1 cellular context compared by ENCODE assay signal in genomic region chr20:35166242-35166830, GRCh38.
TF ChIP-seq lines count a peak whose summit lies in the region.

No MANE protein-coding gene starts in this region.

TF ChIP-seq in K562, 482 proteins besides CTCF, POLR2A, EP300 and RAD21 (continued from another document and continues in another):
- no peak for TF ChIP-seq NR3C1 (CRISPR knock-in tag; IDR thresholded peaks at IDR 0.05)
- TF ChIP-seq CCNT2 (IDR thresholded peaks at IDR 0.05; ENCODE audit: borderline replicate concordance, extremely low read depth, insufficient read length, low read depth, low read length), result peak; percentile 32
- 0 out of 4 replicates have a peak, but pooled peaks of 1 of the 2 experiments have one; percentile 15 for TF ChIP-seq MAZ (CRISPR knock-in tag; conservative IDR thresholded peaks at IDR 0.05 in 1 of 2, IDR thresholded peaks at IDR 0.05 in 1 of 2)
- no peak for TF ChIP-seq ILK (tag; IDR thresholded peaks at IDR 0.05; ENCODE audit: borderline replicate concordance, low read depth)
- TF ChIP-seq CEBPZ (IDR thresholded peaks at IDR 0.05; ENCODE audit: borderline replicate concordance, low read depth, low read length), result no peak
- no peak for TF ChIP-seq PTBP1 (IDR thresholded peaks at IDR 0.05; ENCODE audit: low read depth, low read length)
- peak; percentile 46; the same call in 1 of the 2 replicates for TF ChIP-seq ZBTB7A (IDR thresholded peaks at IDR 0.05; ENCODE audit: borderline replicate concordance, control insufficient read depth, low read depth, low read length)
- TF ChIP-seq FOXP4 (CRISPR knock-in tag; IDR thresholded peaks at IDR 0.05; ENCODE audit: borderline replicate concordance), result no peak
- TF ChIP-seq DPF2 (IDR thresholded peaks at IDR 0.05), result peak; percentile 46
- TF ChIP-seq CHCHD3 (CRISPR knock-in tag; IDR thresholded peaks at IDR 0.05), result no peak
- TF ChIP-seq ZNF507 (tag; conservative IDR thresholded peaks at IDR 0.05), result no peak
- no peak for TF ChIP-seq SNAPC5 (CRISPR knock-in tag; IDR thresholded peaks at IDR 0.05)
- no peak for TF ChIP-seq ZBTB34 (CRISPR knock-in tag; IDR thresholded peaks at IDR 0.05)
- TF ChIP-seq ZBTB40 (IDR thresholded peaks at IDR 0.05), result peak; percentile 35; the same call in 1 of the 2 replicates
- no peak for TF ChIP-seq ZBTB40 (CRISPR knock-in tag; IDR thresholded peaks at IDR 0.05)
- TF ChIP-seq HNRNPH1 (optimal IDR thresholded peaks at IDR 0.05; ENCODE audit: low read depth, low read length), result no peak
- TF ChIP-seq ZNF77 (CRISPR knock-in tag; IDR thresholded peaks at IDR 0.05), result no peak
- no peak for TF ChIP-seq IRF2 (CRISPR knock-in tag; IDR thresholded peaks at IDR 0.05)
- TF ChIP-seq BDP1 (IDR thresholded peaks at IDR 0.05; ENCODE audit: insufficient read depth, insufficient read length), result no peak
- TF ChIP-seq ZNF263 (CRISPR knock-in tag; IDR thresholded peaks at IDR 0.05; ENCODE audit: borderline replicate concordance), result no peak
- no peak for TF ChIP-seq SMC3 (conservative IDR thresholded peaks at IDR 0.05; ENCODE audit: insufficient read depth, low read depth, low read length)
- TF ChIP-seq TCFL5 (CRISPR knock-in tag; conservative IDR thresholded peaks at IDR 0.05), result no peak
- no peak for TF ChIP-seq HINFP (tag; conservative IDR thresholded peaks at IDR 0.05; ENCODE audit: low read depth)
- TF ChIP-seq RBM34 (IDR thresholded peaks at IDR 0.05; ENCODE audit: borderline replicate concordance, insufficient read depth, low read length), result no peak
- peak in 1 of 2 experiments; percentile 81; a peak in 2 of 4 replicates for TF ChIP-seq RCOR1 (IDR thresholded peaks at IDR 0.05; ENCODE audit: borderline replicate concordance in 1 of 2, low read depth in 2 of 2, low read length in 2 of 2)
- TF ChIP-seq MBD1 (CRISPR knock-in tag; IDR thresholded peaks at IDR 0.05), result no peak
- no peak for TF ChIP-seq ZFP36 (IDR thresholded peaks at IDR 0.05; ENCODE audit: low read depth, low read length, partially characterized antibody)
- TF ChIP-seq GTF2E2 (tag; IDR thresholded peaks at IDR 0.05), result no peak
- peak; percentile 63 for TF ChIP-seq CBFA2T2 (conservative IDR thresholded peaks at IDR 0.05)
- TF ChIP-seq ZNF384 (IDR thresholded peaks at IDR 0.05; ENCODE audit: low read depth, low read length), result no peak
- 0 out of 2 replicates have a peak, but pooled peaks have one; percentile 14 for TF ChIP-seq CXXC5 (CRISPR knock-in tag; IDR thresholded peaks at IDR 0.05)
- peak; percentile 93 to 94 for TF ChIP-seq KDM1A (IDR thresholded peaks at IDR 0.05)
- TF ChIP-seq CTBP1 (IDR thresholded peaks at IDR 0.05; ENCODE audit: borderline replicate concordance), result peak; percentile 60; the same call in 1 of the 2 replicates
- TF ChIP-seq ZNF766 (CRISPR knock-in tag; conservative IDR thresholded peaks at IDR 0.05), result no peak
- TF ChIP-seq TCF3 (CRISPR knock-in tag; IDR thresholded peaks at IDR 0.05), result peak; percentile 78
- TF ChIP-seq PRPF4 (IDR thresholded peaks at IDR 0.05; ENCODE audit: insufficient read depth, low read depth, low read length, poor library complexity, severe bottlenecking), result no peak
- no peak for TF ChIP-seq IFI16 (CRISPR knock-in tag; IDR thresholded peaks at IDR 0.05)
- peak; percentile 64 for TF ChIP-seq L3MBTL2 (IDR thresholded peaks at IDR 0.05)
- no peak for TF ChIP-seq ZBED1 (IDR thresholded peaks at IDR 0.05)
- TF ChIP-seq MBD2 (IDR thresholded peaks at IDR 0.05; ENCODE audit: borderline replicate concordance, low read depth), result no peak
- no peak for TF ChIP-seq MCM2 (IDR thresholded peaks at IDR 0.05; ENCODE audit: low read depth)
- no peak for TF ChIP-seq NCOA4 (IDR thresholded peaks at IDR 0.05; ENCODE audit: partially characterized antibody)
- no peak for TF ChIP-seq ZNF217 (CRISPR knock-in tag; IDR thresholded peaks at IDR 0.05)
- no peak for TF ChIP-seq CBX3 (IDR thresholded peaks at IDR 0.05; ENCODE audit: borderline replicate concordance in 1 of 2, low read length in 2 of 2)
- TF ChIP-seq MECOM (CRISPR knock-in tag; IDR thresholded peaks at IDR 0.05), result no peak
- no peak for TF ChIP-seq HNRNPL (IDR thresholded peaks at IDR 0.05; ENCODE audit: low read depth, low read length)
- no peak for TF ChIP-seq HLTF (IDR thresholded peaks at IDR 0.05)
